Comparison of ENCODE assay signal across 8 cellular contexts in the genomic region with DNA sequence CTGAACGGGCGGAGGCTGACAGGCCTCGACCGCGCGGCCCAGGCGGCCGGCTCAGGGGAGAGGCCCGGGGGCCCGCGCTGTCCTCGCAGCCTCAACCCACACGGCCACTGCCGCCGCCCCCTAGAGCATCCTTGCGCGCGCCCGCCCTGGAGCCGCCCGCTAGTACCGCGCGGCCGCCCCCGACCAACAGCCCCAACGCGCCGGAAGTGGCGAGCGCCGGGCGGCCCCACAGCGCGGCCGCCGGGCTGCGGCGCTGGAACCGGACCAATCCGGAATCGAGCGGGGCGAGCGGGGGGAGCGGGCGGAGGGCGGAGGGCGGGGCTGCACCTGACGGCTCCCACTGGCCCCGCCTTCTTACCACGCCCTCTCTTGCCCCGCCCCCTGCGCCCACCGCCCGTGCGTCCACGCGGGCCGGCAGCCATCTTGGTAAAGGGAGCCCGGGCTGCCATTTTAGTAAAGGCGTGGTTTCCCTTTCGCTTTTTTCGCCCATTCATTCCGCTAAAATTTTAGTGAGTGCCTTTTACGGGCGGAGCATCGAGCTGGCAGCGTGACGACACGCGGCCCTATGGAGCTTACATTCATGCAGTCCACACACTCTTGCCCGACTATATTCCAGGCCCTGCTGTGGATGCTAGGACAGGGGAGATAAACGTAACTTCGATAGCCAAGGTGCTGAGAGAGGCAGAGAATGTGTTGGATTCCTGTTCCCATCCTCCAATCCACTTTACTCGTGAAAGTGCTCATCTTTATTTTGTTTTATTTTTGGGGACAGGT. TPM values are rescaled to one million over a fixed set of nuclear protein-coding genes. Genes with fewer than 3 reads are reported as not detected.
DNase-seq lines count a peak whose midpoint lies in the region; ATAC-seq and TF ChIP-seq lines count a peak whose summit lies in the region.

A gene with protein sequence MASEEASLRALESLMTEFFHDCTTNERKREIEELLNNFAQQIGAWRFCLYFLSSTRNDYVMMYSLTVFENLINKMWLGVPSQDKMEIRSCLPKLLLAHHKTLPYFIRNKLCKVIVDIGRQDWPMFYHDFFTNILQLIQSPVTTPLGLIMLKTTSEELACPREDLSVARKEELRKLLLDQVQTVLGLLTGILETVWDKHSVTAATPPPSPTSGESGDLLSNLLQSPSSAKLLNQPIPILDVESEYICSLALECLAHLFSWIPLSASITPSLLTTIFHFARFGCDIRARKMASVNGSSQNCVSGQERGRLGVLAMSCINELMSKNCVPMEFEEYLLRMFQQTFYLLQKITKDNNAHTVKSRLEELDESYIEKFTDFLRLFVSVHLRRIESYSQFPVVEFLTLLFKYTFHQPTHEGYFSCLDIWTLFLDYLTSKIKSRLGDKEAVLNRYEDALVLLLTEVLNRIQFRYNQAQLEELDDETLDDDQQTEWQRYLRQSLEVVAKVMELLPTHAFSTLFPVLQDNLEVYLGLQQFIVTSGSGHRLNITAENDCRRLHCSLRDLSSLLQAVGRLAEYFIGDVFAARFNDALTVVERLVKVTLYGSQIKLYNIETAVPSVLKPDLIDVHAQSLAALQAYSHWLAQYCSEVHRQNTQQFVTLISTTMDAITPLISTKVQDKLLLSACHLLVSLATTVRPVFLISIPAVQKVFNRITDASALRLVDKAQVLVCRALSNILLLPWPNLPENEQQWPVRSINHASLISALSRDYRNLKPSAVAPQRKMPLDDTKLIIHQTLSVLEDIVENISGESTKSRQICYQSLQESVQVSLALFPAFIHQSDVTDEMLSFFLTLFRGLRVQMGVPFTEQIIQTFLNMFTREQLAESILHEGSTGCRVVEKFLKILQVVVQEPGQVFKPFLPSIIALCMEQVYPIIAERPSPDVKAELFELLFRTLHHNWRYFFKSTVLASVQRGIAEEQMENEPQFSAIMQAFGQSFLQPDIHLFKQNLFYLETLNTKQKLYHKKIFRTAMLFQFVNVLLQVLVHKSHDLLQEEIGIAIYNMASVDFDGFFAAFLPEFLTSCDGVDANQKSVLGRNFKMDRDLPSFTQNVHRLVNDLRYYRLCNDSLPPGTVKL (minus strand): TSS at position 208 of the 774 bp plus-strand sequence. CDS start 597 bp downstream, outside the sequence.

- peak within 1 kb of the TSS; percentile 88 for H3K27ac ChIP-seq in angular gyrus (ENCODE audit: low read depth, low read length)
- peak within 1 kb of the TSS; percentile 93 for H3K27ac ChIP-seq in psoas muscle
- H3K27ac ChIP-seq in urinary bladder (ENCODE audit: low read depth), result peak within 1 kb of the TSS; percentile 85

- no peak for TF ChIP-seq CTCF in psoas muscle (IDR thresholded peaks at IDR 0.05)

- H3K9me3 ChIP-seq in psoas muscle, result no peaks in the 10 kb centered on the region

- peaks cover 17% of the 10 kb centered on the region for H3K4me1 ChIP-seq in psoas muscle
- H3K4me1 ChIP-seq in urinary bladder (ENCODE audit: insufficient read depth), result no peaks in the 10 kb centered on the region

- peak; percentile 84 for TF ChIP-seq POLR2A in GM15510 (IDR thresholded peaks at IDR 0.05; ENCODE audit: borderline replicate concordance, extremely low read depth, insufficient read length)

- H3K27me3 ChIP-seq in psoas muscle (ENCODE audit: insufficient read depth in 3 of 3, low read length in 2 of 3), result no peaks in the 10 kb centered on the region

- 1 to 3% (median 2%) methylated on average over 43 to 76 of the region's 76 CpGs for WGBS in psoas muscle, 3 donors
- 2% methylated on average over 76 of the region's 76 CpGs for WGBS in urinary bladder

- intact Hi-C loops in left ventricle myocardium superior (cut with micrococcal nuclease), result loop anchor here (10.0 kb wide), 1 partner anchor 57 kb away; no protein-coding TSS in a partner anchor
- intact Hi-C loops in psoas muscle (cut with DNase I), result loop anchor here (2.0 to 5.0 kb wide), 2 partner anchors 45 to 47 kb away; no protein-coding TSS in a partner anchor

- ATAC-seq in HG02938 (IDR thresholded peaks at IDR 0.05; ENCODE audit: unreplicated experiment) (peak; percentile 62), left ventricle myocardium superior (peak; percentile 95), psoas muscle (peak; percentile 94 to 96 (median 96))

- H3K36me3 ChIP-seq in psoas muscle (ENCODE audit: insufficient read depth in 1 of 2, low read depth in 1 of 2) (peaks cover 0 to 32% of the 10 kb centered on the region in 2 donors), urinary bladder (ENCODE audit: insufficient read depth) (no peaks in the 10 kb centered on the region)

- H3K4me3 ChIP-seq in psoas muscle (peak within 1 kb of the TSS; percentile 92), urinary bladder (ENCODE audit: low read depth, low read length) (peak within 1 kb of the TSS; percentile 96)

- DNase-seq in NCI-H187 treated with DMSO at 0.1 percent for 48 hours (lab: John Stamatoyannopoulos, UW) (peak; percentile 34), T-helper 2 cell (peak; percentile 95 to 100 (median 98)), left ventricle myocardium superior (peak; percentile 98), psoas muscle (peak; percentile 96 to 98)

RNA-seq across cellular contexts. Expression of the gene that starts here (rescaled TPM):
- total RNA-seq in left ventricle myocardium superior, result 25.7 TPM
- 10 to 100 TPM; 24.5 to 44.2 (median 27.0) TPM for total RNA-seq in psoas muscle
- polyA plus RNA-seq in psoas muscle, result 10 to 100 TPM; 16.7 to 46.5 (median 26.4) TPM
- total RNA-seq in urinary bladder, result 85.7 TPM
- 55.0 TPM for polyA plus RNA-seq in urinary bladder

Comparison
In these comparisons a context has a peak if more than half of its experiments do, and no peak if none do; other contexts are left out.
1. Peak in every context shown above with its lines: DNase-seq, ATAC-seq, H3K4me3 ChIP-seq and H3K27ac ChIP-seq.
2. DNase-seq: peak in every context shown above with its lines; median percentile 98 in T-helper 2 cell; 98 in left ventricle myocardium superior; 97 in psoas muscle; 34 in NCI-H187 treated with DMSO at 0.1 percent for 48 hours.